In the genomic region with DNA sequence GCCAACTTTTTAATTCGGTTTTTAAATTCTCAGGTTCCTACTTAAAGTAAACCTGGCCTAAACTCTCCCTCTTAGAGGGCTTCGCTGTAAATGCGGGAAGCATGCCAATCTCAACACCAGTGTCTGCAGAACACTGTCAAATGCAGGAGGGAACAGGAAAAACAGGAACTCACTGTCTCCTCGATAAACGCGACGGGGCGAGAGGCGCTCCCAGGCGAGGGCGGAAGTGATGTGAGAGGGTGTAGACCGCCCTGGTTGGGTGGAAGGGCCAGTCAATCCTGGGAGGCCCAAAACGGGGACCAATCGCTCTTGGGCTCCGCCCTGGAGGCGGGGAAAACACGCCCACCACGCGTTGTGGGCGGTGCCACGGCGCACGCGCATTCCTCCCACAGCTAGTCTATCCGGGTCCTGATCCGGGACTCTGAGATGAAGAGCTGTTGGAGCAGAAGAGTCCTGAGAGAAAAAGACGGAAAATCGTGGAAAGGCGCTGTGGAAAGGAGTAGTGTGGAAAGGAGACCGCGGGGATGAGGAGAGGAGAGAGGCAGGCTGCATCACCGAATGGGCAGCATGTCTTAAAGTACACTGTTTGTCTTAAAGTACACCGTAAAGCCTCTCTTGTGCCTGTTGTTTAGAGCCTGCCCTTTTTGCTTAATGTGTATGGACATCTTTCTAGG, we compare ENCODE assay signal across 8 cellular contexts. TPM values are rescaled to one million over a fixed set of nuclear protein-coding genes. Genes with fewer than 3 reads are reported as not detected.
DNase-seq lines count a peak whose midpoint lies in the region; ATAC-seq and TF ChIP-seq lines count a peak whose summit lies in the region.

No MANE protein-coding gene starts in this region.

- DNase-seq in GM10266 (ENCODE audit: extremely low spot score) (peak; percentile 97), NCI-H1092 treated with DMSO at 0.1 percent for 48 hours (lab: John Stamatoyannopoulos, UW) (peak; percentile 92), glomerular visceral epithelial cell (ENCODE audit: extremely low spot score) (peak; percentile 98), occipital lobe (lab: John Stamatoyannopoulos, UW) (peak; percentile 96)

- H3K36me3 Mint-ChIP-seq in activated naive CD8-positive, alpha-beta T cell: no peaks in the 10 kb centered on the region

- no peaks in the 10 kb centered on the region for H3K9me3 Mint-ChIP-seq in activated naive CD8-positive, alpha-beta T cell (ENCODE audit: low read depth)

- H3K4me1 Mint-ChIP-seq in activated naive CD8-positive, alpha-beta T cell (ENCODE audit: low read depth): peaks cover 19% of the 10 kb centered on the region

- H3K27ac ChIP-seq in temporal lobe (ENCODE audit: low read depth, low read length): peak overlapping the region; percentile 47

- H3K4me3 Mint-ChIP-seq in activated naive CD8-positive, alpha-beta T cell: peak overlapping the region; percentile 95

- no peak for TF ChIP-seq CTCF in GM10266 (IDR thresholded peaks at IDR 0.05; ENCODE audit: control insufficient read depth, insufficient read depth, low read depth, missing control alignments)

- ATAC-seq in HG02623 (IDR thresholded peaks at IDR 0.05; ENCODE audit: unreplicated experiment): peak; percentile 100
- ATAC-seq in SK-N-SH treated with all-trans-retinoic acid at 6 μM for 48 hours: peak; percentile 100

- peak overlapping the region; percentile 93 for H3K27ac Mint-ChIP-seq in activated naive CD8-positive, alpha-beta T cell

- peaks cover 1% of the 10 kb centered on the region for H3K27me3 Mint-ChIP-seq in activated naive CD8-positive, alpha-beta T cell

TF ChIP-seq in SK-N-SH treated with all-trans-retinoic acid at 6 μM for 48 hours, 23 proteins besides CTCF, POLR2A, EP300 and RAD21:
- TF ChIP-seq TCF4 (CRISPR knock-in tag; IDR thresholded peaks at IDR 0.05; ENCODE audit: borderline replicate concordance): no peak
- no peak for TF ChIP-seq ZFP3 (CRISPR knock-in tag; IDR thresholded peaks at IDR 0.05)
- no peak for TF ChIP-seq ZNF565 (CRISPR knock-in tag; conservative IDR thresholded peaks at IDR 0.05; ENCODE audit: low read depth)
- TF ChIP-seq ZNF70 (CRISPR knock-in tag; IDR thresholded peaks at IDR 0.05): no peak
- TF ChIP-seq BACH2 (CRISPR knock-in tag; IDR thresholded peaks at IDR 0.05; ENCODE audit: borderline replicate concordance): no peak
- TF ChIP-seq ZC3H10 (CRISPR knock-in tag; IDR thresholded peaks at IDR 0.05): no peak
- TF ChIP-seq OSR1 (CRISPR knock-in tag; IDR thresholded peaks at IDR 0.05): no peak
- no peak for TF ChIP-seq ZFP30 (CRISPR knock-in tag; IDR thresholded peaks at IDR 0.05)
- TF ChIP-seq ISL1 (CRISPR knock-in tag; IDR thresholded peaks at IDR 0.05): no peak
- no peak for TF ChIP-seq RARB (CRISPR knock-in tag; IDR thresholded peaks at IDR 0.05)

RNA-seq across cellular contexts. Expression of gene SLC28A2, which starts 27.1 kb away (rescaled TPM):
- not detected for total RNA-seq in occipital lobe
- total RNA-seq in temporal lobe: not detected

Comparison
In these comparisons a context has a peak if more than half of its experiments do, and no peak if none do; other contexts are left out.
1. Peak in every context shown above with its lines: DNase-seq, ATAC-seq and H3K27ac ChIP-seq.